Comparison of ENCODE assay signal across 8 cellular contexts in the genomic region with DNA sequence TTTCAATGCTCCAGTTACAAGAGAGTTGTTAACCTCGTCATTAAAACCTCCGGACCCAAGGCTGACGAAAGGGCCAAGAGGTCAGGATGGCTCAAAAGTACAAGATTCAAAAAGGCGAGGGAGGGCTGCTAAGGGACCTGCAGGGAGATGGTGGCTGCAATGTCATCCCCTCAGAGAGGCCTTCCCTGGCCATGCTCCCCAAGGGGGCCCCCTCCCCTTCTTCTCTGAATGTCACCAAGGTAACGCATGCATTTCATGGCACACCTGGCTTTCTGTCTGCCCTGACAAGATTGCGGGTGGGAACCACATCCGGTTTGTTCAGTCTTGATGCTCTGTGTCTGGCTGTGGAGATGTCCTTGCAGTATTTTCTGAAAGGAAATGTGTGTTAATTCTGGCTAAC.
DNase-seq lines count a peak whose midpoint lies in the region; ATAC-seq, FAIRE-seq and TF ChIP-seq lines count a peak whose summit lies in the region.

No MANE protein-coding gene starts in this region.

- FAIRE-seq in GM12878 (lab: Jason Lieb, UNC), result no peak

- H3K79me2 ChIP-seq in SU-DHL-6 (ENCODE audit: insufficient read depth, low read length) (no peaks in the 10 kb centered on the region), GM12878 (ENCODE audit: control insufficient read depth, insufficient read depth, low read length) (no peaks in the 10 kb centered on the region)

- intact Hi-C loops in GM12878 (cut with micrococcal nuclease; ENCODE audit: unreplicated experiment), result no loop called here

- peak; percentile 97 for ATAC-seq in GM18867 (IDR thresholded peaks at IDR 0.05; ENCODE audit: unreplicated experiment)
- ATAC-seq in HG03039 (IDR thresholded peaks at IDR 0.05; ENCODE audit: unreplicated experiment), result peak; percentile 76
- peak; percentile 87 for ATAC-seq in GM12878

- no peak for TF ChIP-seq RAD21 in GM12878 (IDR thresholded peaks at IDR 0.05; ENCODE audit: insufficient read depth, low read depth, low read length)

- BruUV-seq in GM12878 (replicated peaks; lab: Mats Ljungman, UMichigan), result no TSS peak

- H2AFZ ChIP-seq in SU-DHL-6 (ENCODE audit: low read depth, low read length, severe bottlenecking) (peak overlapping the region; percentile 32), GM12878 (ENCODE audit: control insufficient read depth, low read depth, low read length) (no peak overlapping the region)

- in situ Hi-C loops in GM12878 (cut with MboI), result no loop called here

- peak overlapping the region; percentile 55 for H3K4me2 ChIP-seq in SU-DHL-6 (ENCODE audit: low read depth, low read length, poor library complexity, severe bottlenecking)
- peak overlapping the region; percentile 14 for H3K4me2 ChIP-seq in GM12878 (ENCODE audit: control insufficient read depth, insufficient read depth)

- CTCF ChIA-PET in GM12878 (lab: Yijun Ruan, JAX), result interaction anchor here (0.6 kb wide), 1 partner anchor 86 kb away, joined by 3 read pairs; no protein-coding TSS in a partner anchor

- SMC1A ChIA-PET in GM12878 (lab: Charles Lee; ENCODE audit: uncharacterized antibody, unreplicated experiment), result interaction anchor here (0.6 kb wide), 1 partner anchor 136 kb away, joined by 3 read pairs; no protein-coding TSS in a partner anchor

- DNase-seq in GM12878 (ENCODE audit: low read depth, low spot score), result peak; percentile 72
- DNase-seq in stimulated activated CD8-positive, alpha-beta memory T cell treated with anti-CD3 and anti-CD28 coated beads, Interleukin-7, amount 100 ng/mL, for 48 hours (ENCODE audit: extremely low read depth in 1 of 2, low read depth in 1 of 2), result peak; percentile 20 to 44
- no peak for DNase-seq in dedifferentiated amniotic fluid mesenchymal stem cell (ENCODE audit: extremely low spot score)
- DNase-seq in NCI-H345 treated with DMSO at 0.1 percent for 48 hours (lab: John Stamatoyannopoulos, UW; ENCODE audit: unreplicated experiment), result no peak
- DNase-seq in glomerular visceral epithelial cell (ENCODE audit: extremely low spot score), result no peak

- TF ChIP-seq POLR2A in GM12878 (IDR thresholded peaks at IDR 0.05; ENCODE audit: low read depth, low read length), result no peak

- RAD21 ChIA-PET in GM12878 (lab: Charles Lee; ENCODE audit: unreplicated experiment), result no interaction called here

- no peaks in the 10 kb centered on the region for H3K9me2 ChIP-seq in SU-DHL-6 (replicated peaks; ENCODE audit: insufficient read depth, low read length)

- 23% methylated on average over 7 of the region's 7 CpGs for WGBS in GM12878 (ENCODE audit: insufficient coverage, insufficient replicate concordance, low lambda C conversion rate, missing lambda C conversion rate)

- peak overlapping the region; percentile 48 for H3K9ac ChIP-seq in SU-DHL-6 (ENCODE audit: low read length)
- H3K9ac ChIP-seq in GM12878 (ENCODE audit: control insufficient read depth, insufficient read depth, low read length), result no peak overlapping the region

- H3K9me3 ChIP-seq in SU-DHL-6 (ENCODE audit: insufficient read depth, low read length) (no peaks in the 10 kb centered on the region), GM12878 (replicated peaks; ENCODE audit: control insufficient read depth, insufficient read depth, low read length) (no peaks in the 10 kb centered on the region)

- H4K20me1 ChIP-seq in SU-DHL-6 (ENCODE audit: low read depth, low read length), result no peaks in the 10 kb centered on the region
- no peaks in the 10 kb centered on the region for H4K20me1 ChIP-seq in GM12878 (ENCODE audit: control insufficient read depth, insufficient read depth)

- TF ChIP-seq CTCF in SU-DHL-6 (IDR thresholded peaks at IDR 0.05; ENCODE audit: insufficient read depth, low read length, poor library complexity, severe bottlenecking), result no peak
- no peak for TF ChIP-seq CTCF in GM12878 (IDR thresholded peaks at IDR 0.05 in 2 of 3, conservative IDR thresholded peaks at IDR 0.05 in 1 of 3; ENCODE audit: control insufficient read depth in 2 of 3, extremely low read depth in 1 of 3, insufficient read depth in 1 of 3, low read depth in 3 of 3, low read length in 3 of 3)

- TF ChIP-seq EP300 in GM12878 (IDR thresholded peaks at IDR 0.05; ENCODE audit: borderline replicate concordance in 1 of 2, control insufficient read depth in 1 of 2, low read depth in 2 of 2, low read length in 2 of 2), result peak in 1 of 2 experiments; percentile 29; a peak in 1 of 4 replicates

- H3F3A ChIP-seq in SU-DHL-6 (ENCODE audit: insufficient read depth), result peaks cover 13% of the 10 kb centered on the region; the same call in 1 of the 2 replicates

- peak overlapping the region; percentile 88 for H3K27ac ChIP-seq in SU-DHL-6 (ENCODE audit: low read depth, low read length)
- peak overlapping the region; percentile 26; the same call in 1 of the 2 replicates for H3K27ac ChIP-seq in GM12878 (ENCODE audit: control insufficient read depth, insufficient read depth)

- H3K27me3 ChIP-seq in SU-DHL-6 (ENCODE audit: low read length) (no peaks in the 10 kb centered on the region), GM12878 (replicated peaks in 1 of 2; ENCODE audit: control insufficient read depth in 2 of 2, insufficient read depth in 2 of 2, low read length in 1 of 2) (no peaks in the 10 kb centered on the region)

- H3K4me3 ChIP-seq in SU-DHL-6 (ENCODE audit: insufficient read depth, low read length, poor library complexity, severe bottlenecking) (peak overlapping the region; percentile 28), GM12878 (no peak overlapping the region)

- H3K36me3 ChIP-seq in SU-DHL-6 (ENCODE audit: low read length) (no peaks in the 10 kb centered on the region), GM12878 (ENCODE audit: control insufficient read depth in 2 of 2, insufficient read depth in 2 of 2, low read length in 1 of 2) (no peaks in the 10 kb centered on the region)

- POLR2A ChIA-PET in GM12878 (lab: Charles Lee), result no interaction called here

- H3K4me1 ChIP-seq in GM12878 (ENCODE audit: control insufficient read depth, insufficient read depth, low read length), result peaks cover 15% of the 10 kb centered on the region

TF ChIP-seq in GM12878, 131 proteins besides CTCF, POLR2A, EP300 and RAD21 (continues in another document):
- no peak for TF ChIP-seq YBX1 (IDR thresholded peaks at IDR 0.05)
- no peak for TF ChIP-seq ATF3 (IDR thresholded peaks at IDR 0.05; ENCODE audit: borderline replicate concordance, extremely low read depth, low read depth, low read length)
- no peak for TF ChIP-seq RB1 (IDR thresholded peaks at IDR 0.05; ENCODE audit: borderline replicate concordance)
- peak; percentile 95 for TF ChIP-seq RUNX3 (IDR thresholded peaks at IDR 0.05; ENCODE audit: low read length)
- TF ChIP-seq CBX5 (IDR thresholded peaks at IDR 0.05; ENCODE audit: low read depth), result no peak
- TF ChIP-seq STAT3 (IDR thresholded peaks at IDR 0.05; ENCODE audit: low read depth, low read length), result no peak
- TF ChIP-seq TCF3 (IDR thresholded peaks at IDR 0.05; ENCODE audit: borderline replicate concordance, insufficient read depth, low read depth, low read length), result peak; percentile 90
- peak; percentile 43; the same call in 1 of the 2 replicates for TF ChIP-seq TBL1XR1 (IDR thresholded peaks at IDR 0.05; ENCODE audit: low read depth, low read length)
- TF ChIP-seq ZBTB33 (IDR thresholded peaks at IDR 0.05), result no peak
- no peak for TF ChIP-seq ZNF24 (IDR thresholded peaks at IDR 0.05)
- peak; percentile 61; the same call in 1 of the 3 replicates for TF ChIP-seq POU2F2 (IDR thresholded peaks at IDR 0.05; ENCODE audit: borderline replicate concordance, low read depth, low read length)
- TF ChIP-seq GABPA (IDR thresholded peaks at IDR 0.05; ENCODE audit: low read depth), result 0 out of 2 replicates have a peak, but pooled peaks have one; percentile 21
- TF ChIP-seq USF2 (IDR thresholded peaks at IDR 0.05; ENCODE audit: borderline replicate concordance, low read depth, low read length), result no peak
- TF ChIP-seq EZH2 (IDR thresholded peaks at IDR 0.05; ENCODE audit: borderline replicate concordance, control insufficient read depth, low read depth, low read length), result no peak
- TF ChIP-seq MTA3 (IDR thresholded peaks at IDR 0.05; ENCODE audit: borderline replicate concordance, low read length), result no peak
- no peak for TF ChIP-seq PML (IDR thresholded peaks at IDR 0.05; ENCODE audit: low read length)
- TF ChIP-seq CBFB (IDR thresholded peaks at IDR 0.05; ENCODE audit: low read depth), result peak; percentile 68
- no peak for TF ChIP-seq NR2C1 (IDR thresholded peaks at IDR 0.05)
- TF ChIP-seq PAX5 (IDR thresholded peaks at IDR 0.05; ENCODE audit: borderline replicate concordance, low read depth, low read length), result peak; percentile 25; the same call in 1 of the 2 replicates
- TF ChIP-seq SP1 (IDR thresholded peaks at IDR 0.05; ENCODE audit: low read depth, low read length), result peak; percentile 45
- TF ChIP-seq ZSCAN29 (IDR thresholded peaks at IDR 0.05), result no peak

Comparison
In these comparisons a context has a peak if more than half of its experiments do, and no peak if none do; other contexts are left out.
1. DNase-seq: peak in GM12878 (single experiment) and stimulated activated CD8-positive, alpha-beta memory T cell treated with anti-CD3 and anti-CD28 coated beads, Interleukin-7, amount 100 ng/mL, for 48 hours (2 of 2); none in dedifferentiated amniotic fluid mesenchymal stem cell (single experiment), NCI-H345 treated with DMSO at 0.1 percent for 48 hours (single experiment) and glomerular visceral epithelial cell (single experiment).
2. Peak in every context shown above with its lines, with median percentiles within 50 percentile points of each other: ATAC-seq.